ENCODE assay signal across 20 cellular contexts in genomic region chr7:21260939-21261338, GRCh38.
"Had no signal": no experiment of that assay in that cellular context is flagged by ENCODE, and none has a peak within 500 bp of the region (broad histone marks: within the 10 kb centered on the region; RNA-seq: fewer than 3 reads in every experiment).

No MANE protein-coding gene starts in this region.

- ATAC-seq: body of pancreas had no signal

- H3K9me3 Mint-ChIP-seq: activated naive CD4-positive, alpha-beta T cell treated with anti-CD3 and anti-CD28 coated beads, Interleukin-2, amount 50 U/mL, for 24 hours; activated T-cell treated with anti-CD3 and anti-CD28 coated beads, Interleukin-2, amount 50 U/mL, for 24 hours; activated T-helper 2 cell treated with anti-CD3 and anti-CD28 coated beads, Interferon-gamma antibody, Interleukin-2, Interleukin-4, amounts not matched to agents 10 μg/mL and 5 μg/mL and 100 μg/mL, durations not matched to agents 14 hours and 24 hours and 36 hours had no signal

- H3K4me2 ChIP-seq: PC-9 had no signal

- H3K36me3 ChIP-seq: breast epithelium, WERI-Rb-1 had no signal

- H3K27me3 Mint-ChIP-seq: activated CD4-positive, alpha-beta T cell treated with anti-CD3 and anti-CD28 coated beads, Interleukin-2, amount 10 ng/mL, durations not matched to agents 24 days and 14 days had no signal

- H3K4me1 ChIP-seq: body of pancreas, breast epithelium had no signal

- H3K4me3 ChIP-seq: body of pancreas, breast epithelium, PC-9 had no signal

- H2AFZ ChIP-seq: PC-9 had no signal

- H3K27ac ChIP-seq: body of pancreas, breast epithelium, PC-9, WERI-Rb-1 had no signal

- H3K4me3 Mint-ChIP-seq: activated CD4-positive, alpha-beta T cell treated with anti-CD3 and anti-CD28 coated beads, Interleukin-2, amount 10 ng/mL, durations not matched to agents 24 days and 14 days; activated CD8-positive, alpha-beta T cell treated with anti-CD3 and anti-CD28 coated beads, Interleukin-2, amount 10 ng/mL, durations not matched to agents 7 days and 5 days; activated naive CD4-positive, alpha-beta T cell treated with anti-CD3 and anti-CD28 coated beads, Interleukin-2, amount 50 U/mL, for 24 hours; activated naive CD8-positive, alpha-beta T cell treated with anti-CD3 and anti-CD28 coated beads, Interleukin-2, amount 10 ng/mL, durations not matched to agents 7 days and 5 days; activated T-cell treated with anti-CD3 and anti-CD28 coated beads, Interleukin-2, amount 50 U/mL, for 24 hours had no signal

- DNase-seq: activated CD4-positive, alpha-beta T cell treated with anti-CD3 and anti-CD28 coated beads, Interleukin-2, amount 10 ng/mL, durations not matched to agents 24 days and 14 days; activated CD4-positive, alpha-beta T cell treated with anti-CD3 and anti-CD28 coated beads, Interleukin-2, amount 50 U/mL, for 48 hours; activated CD8-positive, alpha-beta T cell treated with anti-CD3 and anti-CD28 coated beads, Interleukin-2, amount 10 ng/mL, durations not matched to agents 7 days and 5 days; activated gamma-delta T cell; activated naive CD4-positive, alpha-beta T cell treated with Interleukin-2 at 50 U/mL for 16 hours; activated naive CD8-positive, alpha-beta T cell treated with anti-CD3 and anti-CD28 coated beads, Interleukin-2, amount 10 ng/mL, durations not matched to agents 7 days and 5 days; activated T-cell treated with anti-CD3 and anti-CD28 coated beads, Interleukin-2, amount 50 U/mL, for 24 hours; body of pancreas; MM.1S; NCI-H146; NCI-H187; NCI-H2107; NCI-H2171; PC-9; Right ventricle myocardium superior; T1000; WERI-Rb-1 had no signal

- H3K27ac Mint-ChIP-seq: activated CD4-positive, alpha-beta T cell treated with anti-CD3 and anti-CD28 coated beads, Interleukin-2, amount 10 ng/mL, durations not matched to agents 24 days and 14 days; activated naive CD4-positive, alpha-beta T cell treated with anti-CD3 and anti-CD28 coated beads, Interleukin-2, amount 50 U/mL, for 24 hours; activated T-cell treated with anti-CD3 and anti-CD28 coated beads, Interleukin-2, amount 50 U/mL, for 24 hours; activated T-helper 2 cell treated with anti-CD3 and anti-CD28 coated beads, Interferon-gamma antibody, Interleukin-2, Interleukin-4, amounts not matched to agents 10 μg/mL and 5 μg/mL and 100 μg/mL, durations not matched to agents 14 hours and 24 hours and 36 hours had no signal

- H3K9me3 ChIP-seq: body of pancreas, breast epithelium had no signal

- H3K36me3 Mint-ChIP-seq: activated naive CD4-positive, alpha-beta T cell treated with anti-CD3 and anti-CD28 coated beads, Interleukin-2, amount 50 U/mL, for 24 hours had no signal
